10 cellular contexts compared by ENCODE assay signal in genomic region chr6:106125925-106126435, GRCh38. TPM values are rescaled to one million over a fixed set of nuclear protein-coding genes. Genes with fewer than 3 reads are reported as not detected.
DNase-seq lines count a peak whose midpoint lies in the region; ATAC-seq, FAIRE-seq and TF ChIP-seq lines count a peak whose summit lies in the region.
"Had no signal": no experiment of that assay in that cellular context is flagged by ENCODE, and none has a peak within 500 bp of the region (broad histone marks: within the 10 kb centered on the region; RNA-seq: fewer than 3 reads in every experiment).

No MANE protein-coding gene starts in this region.

- H3K27ac ChIP-seq in A673 (ENCODE audit: low read depth, low read length, poor library complexity, severe bottlenecking), result no peak overlapping the region
- H3K27ac ChIP-seq: thoracic aorta had no signal

- H3K9me3 Mint-ChIP-seq in activated T-helper 2 cell treated with anti-CD3 and anti-CD28 coated beads, Interferon-gamma antibody, Interleukin-2, Interleukin-4, amounts not matched to agents 10 μg/mL and 5 μg/mL and 100 μg/mL, durations not matched to agents 14 hours and 24 hours and 36 hours, result no peaks in the 10 kb centered on the region

- peak overlapping the region; percentile 88 for H3K27ac Mint-ChIP-seq in activated T-helper 2 cell treated with anti-CD3 and anti-CD28 coated beads, Interferon-gamma antibody, Interleukin-2, Interleukin-4, amounts not matched to agents 10 μg/mL and 5 μg/mL and 100 μg/mL, durations not matched to agents 14 hours and 24 hours and 36 hours

- no peaks in the 10 kb centered on the region for H3K27me3 Mint-ChIP-seq in activated T-helper 2 cell treated with anti-CD3 and anti-CD28 coated beads, Interferon-gamma antibody, Interleukin-2, Interleukin-4, amounts not matched to agents 10 μg/mL and 5 μg/mL and 100 μg/mL, durations not matched to agents 14 hours and 24 hours and 36 hours (ENCODE audit: low read depth)

- H3K27me3 ChIP-seq in A673 (replicated peaks; ENCODE audit: insufficient read depth, low read depth, low read length, poor library complexity), result no peaks in the 10 kb centered on the region

- H3K4me3 Mint-ChIP-seq in activated T-helper 2 cell treated with anti-CD3 and anti-CD28 coated beads, Interferon-gamma antibody, Interleukin-2, Interleukin-4, amounts not matched to agents 10 μg/mL and 5 μg/mL and 100 μg/mL, durations not matched to agents 14 hours and 24 hours and 36 hours (ENCODE audit: low read depth), result peak overlapping the region; percentile 4

- FAIRE-seq in urothelium cell line (lab: Jason Lieb, UNC), result no peak
- FAIRE-seq: G401.6 had no signal

- DNase-seq in CD1c-positive myeloid dendritic cell (ENCODE audit: extremely low spot score) (peak; percentile 79), A673 (ENCODE audit: low spot score) (no peak), T1000 (lab: John Stamatoyannopoulos, UW) (no peak), urothelium cell line (ENCODE audit: low spot score) (no peak), NCI-H1105 treated with DMSO at 0.1 percent for 48 hours (lab: John Stamatoyannopoulos, UW) (no peak)
- DNase-seq in activated T-helper 2 cell treated with anti-CD3 and anti-CD28 coated beads, Interferon-gamma antibody, Interleukin-2, Interleukin-4, amounts not matched to agents 10 μg/mL and 5 μg/mL and 100 μg/mL, durations not matched to agents 14 hours and 24 hours and 36 hours (ENCODE audit: low spot score), result no peak

- BruUV-seq in A673 (replicated peaks; lab: Mats Ljungman, UMichigan), result no TSS peak

- peaks cover 4% of the 10 kb centered on the region for H3K36me3 Mint-ChIP-seq in activated T-helper 2 cell treated with anti-CD3 and anti-CD28 coated beads, Interferon-gamma antibody, Interleukin-2, Interleukin-4, amounts not matched to agents 10 μg/mL and 5 μg/mL and 100 μg/mL, durations not matched to agents 14 hours and 24 hours and 36 hours (ENCODE audit: low read depth)

- CTCF ChIA-PET in A673 (lab: Charles Lee), result no interaction called here

- no peak overlapping the region for H3K4me3 ChIP-seq in A673 (ENCODE audit: low read depth, low read length, poor library complexity, severe bottlenecking)
- H3K4me3 ChIP-seq: thoracic aorta had no signal

- intact Hi-C loops in activated T-helper 2 cell treated with anti-CD3 and anti-CD28 coated beads, Interferon-gamma antibody, Interleukin-2, Interleukin-4, amounts not matched to agents 10 μg/mL and 5 μg/mL and 100 μg/mL, durations not matched to agents 14 hours and 24 hours and 36 hours (cut with micrococcal nuclease), result loop anchor here (1.0 kb wide), 2 partner anchors 9 to 38 kb away; no protein-coding TSS in a partner anchor
- intact Hi-C loops in A673 (cut with micrococcal nuclease; ENCODE audit: unreplicated experiment), result no loop called here

- H3K4me1 Mint-ChIP-seq in activated T-helper 2 cell treated with anti-CD3 and anti-CD28 coated beads, Interferon-gamma antibody, Interleukin-2, Interleukin-4, amounts not matched to agents 10 μg/mL and 5 μg/mL and 100 μg/mL, durations not matched to agents 14 hours and 24 hours and 36 hours (ENCODE audit: low read depth), result peaks cover 62% of the 10 kb centered on the region

- ATAC-seq in GM19351 (IDR thresholded peaks at IDR 0.05; ENCODE audit: unreplicated experiment) (peak; percentile 52), HG03558 (IDR thresholded peaks at IDR 0.05; ENCODE audit: extremely low read depth, unreplicated experiment) (peak; percentile 34)

- H3K9me3 ChIP-seq in A673 (ENCODE audit: low read depth, low read length, poor library complexity, severe bottlenecking), result no peaks in the 10 kb centered on the region
- H3K9me3 ChIP-seq: thoracic aorta had no signal

- H3K36me3 ChIP-seq in A673 (ENCODE audit: insufficient read depth, low read length, poor library complexity, severe bottlenecking), result no peaks in the 10 kb centered on the region
- H3K36me3 ChIP-seq: thoracic aorta had no signal

- no peak for TF ChIP-seq CTCF in A673 (conservative IDR thresholded peaks at IDR 0.05; ENCODE audit: low read depth, low read length)

- H3K4me1 ChIP-seq in A673 (ENCODE audit: insufficient read depth, low read length, poor library complexity, severe bottlenecking), result peaks cover 6% of the 10 kb centered on the region

- POLR2A ChIA-PET in A673 (lab: Charles Lee; ENCODE audit: low non-redundant PET), result no interaction called here

RNA-seq across cellular contexts. Expression of gene PRDM1, which starts 39.8 kb away (rescaled TPM):
- total RNA-seq in activated T-helper 2 cell treated with anti-CD3 and anti-CD28 coated beads, Interferon-gamma antibody, Interleukin-2, Interleukin-4, amounts not matched to agents 10 μg/mL and 5 μg/mL and 100 μg/mL, durations not matched to agents 14 hours and 24 hours and 36 hours, result 49.1 and 52.3 TPM in 2 replicates
- total RNA-seq in A673 (2021), result not detected in 2 replicates

Comparison
In these comparisons a context has a peak if more than half of its experiments do, and no peak if none do; other contexts are left out.
1. RNA of gene PRDM1, which starts 39.8 kb away (total RNA-seq): 49.1 to 52.3 TPM in activated T-helper 2 cell treated with anti-CD3 and anti-CD28 coated beads, Interferon-gamma antibody, Interleukin-2, Interleukin-4, amounts not matched to agents 10 μg/mL and 5 μg/mL and 100 μg/mL, durations not matched to agents 14 hours and 24 hours and 36 hours; not detected in A673; every median in the first group is over 10 times any median in the second.